Comparison of ENCODE assay signal across 27 cellular contexts in the genomic region with DNA sequence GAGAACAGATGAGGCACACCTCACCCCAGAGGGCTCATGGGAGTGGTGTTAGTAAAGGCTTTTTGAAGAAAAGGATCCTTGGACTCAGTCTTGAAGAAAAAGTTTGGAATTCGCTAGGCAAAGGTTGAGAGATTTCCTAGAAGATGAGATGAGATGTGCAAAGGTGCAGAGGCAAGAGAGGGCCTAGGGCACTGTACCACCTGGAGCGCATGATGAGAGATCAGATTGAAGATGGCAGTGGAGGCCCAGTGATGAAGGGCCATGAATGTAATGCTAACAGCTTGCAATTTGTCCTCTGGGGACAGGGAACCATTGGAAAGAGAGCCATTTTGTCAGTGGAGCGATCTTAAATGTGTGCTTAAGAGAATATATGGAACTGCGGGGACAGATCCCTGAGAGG.
"Had no signal": no experiment of that assay in that cellular context is flagged by ENCODE, and none has a peak within 500 bp of the region (broad histone marks: within the 10 kb centered on the region; RNA-seq: fewer than 3 reads in every experiment).

No MANE protein-coding gene starts in this region.

- H3K9me3 ChIP-seq: esophagus muscularis mucosa, left ventricle myocardium inferior, mucosa of descending colon, neutrophil, ovary, prostate gland, suprapubic skin, tibial artery had no signal

- DNase-seq: activated CD4-positive, alpha-beta T cell treated with anti-CD3 and anti-CD28 coated beads for 36 hours; activated CD4-positive, CD25-positive, alpha-beta regulatory T cell; activated CD8-positive, alpha-beta memory T cell treated with anti-CD3 and anti-CD28 coated beads, Interleukin-2, amount 10 ng/mL, durations not matched to agents 7 days and 5 days; activated CD8-positive, alpha-beta T cell treated with anti-CD3 and anti-CD28 coated beads, Interleukin-2, amount 10 ng/mL, durations not matched to agents 7 days and 5 days; activated naive CD8-positive, alpha-beta T cell treated with anti-CD3 and anti-CD28 coated beads, Interleukin-2, amount 50 U/mL, for 24 hours; activated T-cell treated with anti-CD3 and anti-CD28 coated beads, Interleukin-2, amount 50 U/mL, for 48 hours; endodermal cell; left ventricle myocardium inferior; mucosa of descending colon; ovary; retina; sigmoid colon; stimulated activated CD4-positive, alpha-beta T cell treated with anti-CD3 and anti-CD28 coated beads, Interleukin-1b, Interleukin-23, amount 100 ng/mL, for 48 hours; stimulated activated naive CD4-positive, alpha-beta T cell; T-helper 1 cell; tibial artery had no signal

- H3K4me1 Mint-ChIP-seq: activated CD4-positive, alpha-beta T cell treated with anti-CD3 and anti-CD28 coated beads for 36 hours; activated CD8-positive, alpha-beta memory T cell treated with anti-CD3 and anti-CD28 coated beads, Interleukin-2, amount 10 ng/mL, durations not matched to agents 7 days and 5 days; activated naive CD4-positive, alpha-beta T cell treated with anti-CD3 and anti-CD28 coated beads, Interleukin-2, amount 50 U/mL, for 24 hours; activated naive CD8-positive, alpha-beta T cell treated with anti-CD3 and anti-CD28 coated beads, Interleukin-2, amount 50 U/mL, for 24 hours; endodermal cell; nephron had no signal

- H3K36me3 ChIP-seq: esophagus muscularis mucosa, left ventricle myocardium inferior, neutrophil, ovary, prostate gland, sigmoid colon, suprapubic skin, tibial artery had no signal

- H3K27ac ChIP-seq: esophagus muscularis mucosa, left ventricle myocardium inferior, neutrophil, ovary, prostate gland, sigmoid colon, suprapubic skin, tibial artery had no signal

- H3K36me3 Mint-ChIP-seq: activated CD8-positive, alpha-beta memory T cell treated with anti-CD3 and anti-CD28 coated beads, Interleukin-2, amount 10 ng/mL, durations not matched to agents 7 days and 5 days; activated naive CD4-positive, alpha-beta T cell treated with anti-CD3 and anti-CD28 coated beads, Interleukin-2, amount 50 U/mL, for 24 hours had no signal

- H3K9me3 Mint-ChIP-seq: activated naive CD4-positive, alpha-beta T cell treated with anti-CD3 and anti-CD28 coated beads, Interleukin-2, amount 50 U/mL, for 24 hours had no signal

- H3K27me3 Mint-ChIP-seq: dendritic cell treated with granulocyte-macrophage colony-stimulating factor and Interleukin-4, amounts not matched to agents 40 ng/mL and 50 ng/mL, for 4 days had no signal

- H3K4me3 Mint-ChIP-seq: activated CD4-positive, alpha-beta T cell treated with anti-CD3 and anti-CD28 coated beads for 36 hours; activated CD8-positive, alpha-beta memory T cell treated with anti-CD3 and anti-CD28 coated beads, Interleukin-2, amount 10 ng/mL, durations not matched to agents 7 days and 5 days; activated CD8-positive, alpha-beta T cell treated with anti-CD3 and anti-CD28 coated beads, Interleukin-2, amount 10 ng/mL, durations not matched to agents 7 days and 5 days; activated naive CD4-positive, alpha-beta T cell treated with anti-CD3 and anti-CD28 coated beads, Interleukin-2, amount 50 U/mL, for 24 hours; activated naive CD8-positive, alpha-beta T cell treated with anti-CD3 and anti-CD28 coated beads, Interleukin-2, amount 50 U/mL, for 24 hours; dendritic cell treated with granulocyte-macrophage colony-stimulating factor and Interleukin-4, amounts not matched to agents 40 ng/mL and 50 ng/mL, for 4 days; endodermal cell; nephron; T-helper 2 cell treated with Interferon-gamma antibody and Interleukin-4, amounts not matched to agents 5 μg/mL and 100 μg/mL, for 36 hours had no signal

- H3K4me2 ChIP-seq: smooth muscle cell had no signal

- H3K4me1 ChIP-seq: esophagus muscularis mucosa, left ventricle myocardium inferior, prostate gland, suprapubic skin, tibial artery had no signal

- H3K27ac Mint-ChIP-seq: activated CD4-positive, alpha-beta T cell treated with anti-CD3 and anti-CD28 coated beads for 36 hours; activated CD8-positive, alpha-beta memory T cell treated with anti-CD3 and anti-CD28 coated beads, Interleukin-2, amount 10 ng/mL, durations not matched to agents 7 days and 5 days; activated CD8-positive, alpha-beta T cell treated with anti-CD3 and anti-CD28 coated beads, Interleukin-2, amount 10 ng/mL, durations not matched to agents 7 days and 5 days; activated naive CD4-positive, alpha-beta T cell treated with anti-CD3 and anti-CD28 coated beads, Interleukin-2, amount 50 U/mL, for 24 hours; activated naive CD8-positive, alpha-beta T cell treated with anti-CD3 and anti-CD28 coated beads, Interleukin-2, amount 50 U/mL, for 24 hours; activated T-helper 2 cell treated with anti-CD3 and anti-CD28 coated beads, Interferon-gamma antibody, Interleukin-2, Interleukin-4, amounts not matched to agents 10 μg/mL and 5 μg/mL and 100 μg/mL, durations not matched to agents 14 hours and 24 hours and 36 hours; dendritic cell treated with granulocyte-macrophage colony-stimulating factor and Interleukin-4, amounts not matched to agents 40 ng/mL and 50 ng/mL, for 4 days; endodermal cell; nephron; T-helper 2 cell treated with Interferon-gamma antibody and Interleukin-4, amounts not matched to agents 5 μg/mL and 100 μg/mL, for 36 hours had no signal

- ATAC-seq: activated CD4-positive, alpha-beta T cell treated with anti-CD3 and anti-CD28 coated beads for 36 hours; activated CD8-positive, alpha-beta memory T cell treated with anti-CD3 and anti-CD28 coated beads, Interleukin-2, amount 10 ng/mL, durations not matched to agents 7 days and 5 days; activated CD8-positive, alpha-beta T cell treated with anti-CD3 and anti-CD28 coated beads, Interleukin-2, amount 10 ng/mL, durations not matched to agents 7 days and 5 days; activated naive CD8-positive, alpha-beta T cell treated with anti-CD3 and anti-CD28 coated beads, Interleukin-2, amount 50 U/mL, for 24 hours; mucosa of descending colon had no signal

- H3K27me3 ChIP-seq: esophagus muscularis mucosa, neutrophil, ovary, sigmoid colon, suprapubic skin, tibial artery had no signal

- H3K4me3 ChIP-seq: esophagus muscularis mucosa, left ventricle myocardium inferior, lung, mucosa of descending colon, ovary, prostate gland, sigmoid colon, smooth muscle cell, suprapubic skin, tibial artery had no signal
